Comparison of ENCODE assay signal across 12 cellular contexts in genomic region chr22:29751139-29751538, GRCh38. TPM values are rescaled to one million over a fixed set of nuclear protein-coding genes. Genes with fewer than 3 reads are reported as not detected.
DNase-seq lines count a peak whose midpoint lies in the region; ATAC-seq, FAIRE-seq and TF ChIP-seq lines count a peak whose summit lies in the region.
"Had no signal": no experiment of that assay in that cellular context is flagged by ENCODE, and none has a peak within 500 bp of the region (broad histone marks: within the 10 kb centered on the region; RNA-seq: fewer than 3 reads in every experiment).

No MANE protein-coding gene starts in this region.

- POLR2A ChIA-PET in K562 (lab: Yijun Ruan, JAX) (interaction anchor here (0.6 to 1.1 kb wide), 3 partner anchors 10 to 12 kb away, joined by 3 to 4 read pairs (median 4); no protein-coding TSS in a partner anchor), WTC11 (lab: Charles Lee) (no interaction called here)

- no peak overlapping the region for H3K27ac Mint-ChIP-seq in WTC11

- peak overlapping the region; percentile 22 to 26; a peak in 2 of 4 replicates for H3K9ac ChIP-seq in K562 (ENCODE audit: insufficient read depth in 1 of 2, low read depth in 2 of 2, low read length in 2 of 2)

- H3K4me3 Mint-ChIP-seq in WTC11, result no peak overlapping the region
- H3K4me3 Mint-ChIP-seq: naive B cell had no signal

- H3K36me3 Mint-ChIP-seq in WTC11, result no peaks in the 10 kb centered on the region

- WGBS in K562 (ENCODE audit: insufficient coverage, low coverage, missing lambda C conversion rate), result 11% methylated on average over 4 of the region's 5 CpGs
- WGBS in psoas muscle, 3 donors, result 65 to 77% (median 67%) methylated on average over 5 of the region's 5 CpGs

- H3K4me1 Mint-ChIP-seq in WTC11, result no peaks in the 10 kb centered on the region

- H3K4me2 ChIP-seq in K562 (ENCODE audit: insufficient read depth, low read length), result no peak overlapping the region

- TF ChIP-seq EP300 in K562 (IDR thresholded peaks at IDR 0.05; ENCODE audit: low read length), result no peak

- H3K36me3 ChIP-seq in K562 (ENCODE audit: control insufficient read depth, insufficient read depth, low read length) (no peaks in the 10 kb centered on the region), upper lobe of right lung (peaks cover 19% of the 10 kb centered on the region), psoas muscle (ENCODE audit: insufficient read depth in 1 of 2, low read depth in 1 of 2) (peaks cover 0 to 43% of the 10 kb centered on the region in 2 donors)

- H3K9me3 Mint-ChIP-seq in WTC11, result no peaks in the 10 kb centered on the region
- H3K9me3 Mint-ChIP-seq: naive B cell had no signal

- H3K9me3 ChIP-seq in K562 (replicated peaks; ENCODE audit: control insufficient read depth, insufficient read depth, low read depth, low read length), result no peaks in the 10 kb centered on the region
- no peaks in the 10 kb centered on the region for H3K9me3 ChIP-seq in upper lobe of right lung
- no peaks in the 10 kb centered on the region for H3K9me3 ChIP-seq in psoas muscle

- BruUV-seq in K562 (replicated peaks; lab: Mats Ljungman, UMichigan), result no TSS peak

- H2AFZ ChIP-seq in K562 (ENCODE audit: low read depth, low read length), result peak overlapping the region; percentile 48; the same call in 1 of the 2 replicates

- intact Hi-C loops in K562 (cut with micrococcal nuclease), result no loop called here
- intact Hi-C loops in upper lobe of right lung (cut with DNase I), result no loop called here
- intact Hi-C loops in psoas muscle (cut with DNase I), result no loop called here

- no peak for TF ChIP-seq CTCF in K562 (IDR thresholded peaks at IDR 0.05 in 2 of 3, conservative IDR thresholded peaks at IDR 0.05 in 1 of 3; ENCODE audit: insufficient read depth in 2 of 3, low read depth in 1 of 3, low read length in 3 of 3)
- TF ChIP-seq CTCF in upper lobe of right lung (IDR thresholded peaks at IDR 0.05), result no peak
- no peak for TF ChIP-seq CTCF in psoas muscle (IDR thresholded peaks at IDR 0.05)
- no peak for TF ChIP-seq CTCF in WTC11 (IDR thresholded peaks at IDR 0.05)

- H3K27ac ChIP-seq in K562 (ENCODE audit: extremely low read depth, low read depth, low read length) (peak overlapping the region; percentile 46), upper lobe of right lung (no peak overlapping the region), psoas muscle (no peak overlapping the region)
- H3K27ac ChIP-seq: VCaP had no signal

- no peak for TF ChIP-seq POLR2A in K562 (conservative IDR thresholded peaks at IDR 0.05)

- peak; percentile 67 for FAIRE-seq in K562 (lab: Jason Lieb, UNC)

- H3K9me1 ChIP-seq in K562 (ENCODE audit: control insufficient read depth, insufficient read depth, low read length), result no peaks in the 10 kb centered on the region

- H3K27me3 ChIP-seq in K562 (ENCODE audit: control insufficient read depth in 2 of 2, insufficient read depth in 2 of 2, low read length in 2 of 2) (no peaks in the 10 kb centered on the region), upper lobe of right lung (no peaks in the 10 kb centered on the region), psoas muscle (ENCODE audit: insufficient read depth in 3 of 3, low read length in 2 of 3) (no peaks in the 10 kb centered on the region)

- H3K4me3 ChIP-seq in K562 (no peak overlapping the region), upper lobe of right lung (no peak overlapping the region), psoas muscle (no peak overlapping the region)
- H3K4me3 ChIP-seq: skin epidermis had no signal

- no peak for TF ChIP-seq RAD21 in K562 (CRISPR knock-in tag; conservative IDR thresholded peaks at IDR 0.05 in 1 of 2, IDR thresholded peaks at IDR 0.05 in 1 of 2)

- ATAC-seq in K562 (peak; percentile 73), upper lobe of right lung (peak; percentile 76), HG03280 (IDR thresholded peaks at IDR 0.05; ENCODE audit: unreplicated experiment) (no peak), psoas muscle (no peak), WTC11 (no peak)

- no peaks in the 10 kb centered on the region for H3K27me3 Mint-ChIP-seq in WTC11 (ENCODE audit: low read depth)
- H3K27me3 Mint-ChIP-seq: naive B cell had no signal

- peaks cover 5 to 11% of the 10 kb centered on the region in 2 experiments; a peak in 4 of 5 replicates for H3K4me1 ChIP-seq in K562 (replicated peaks in 1 of 2; ENCODE audit: control insufficient read depth in 2 of 2, insufficient read depth in 2 of 2, low read length in 2 of 2)
- peaks cover 2% of the 10 kb centered on the region for H3K4me1 ChIP-seq in upper lobe of right lung
- peaks cover 22% of the 10 kb centered on the region for H3K4me1 ChIP-seq in psoas muscle

- no peaks in the 10 kb centered on the region for H3K79me2 ChIP-seq in K562 (ENCODE audit: control insufficient read depth, insufficient read depth, low read length)

- in situ Hi-C loops in K562 (cut with MboI), result no loop called here

- CTCF ChIA-PET in K562 (lab: Yijun Ruan, JAX; ENCODE audit: low intra/inter-chr PET ratio) (no interaction called here), WTC11 (lab: Charles Lee) (no interaction called here)

- DNase-seq in stimulated activated CD4-positive, alpha-beta T cell treated with anti-CD3 and anti-CD28 coated beads, Interleukin-15, amount 100 ng/mL, for 24 hours, result peak; percentile 22
- DNase-seq in stimulated activated CD4-positive, alpha-beta T cell treated with anti-CD3 and anti-CD28 coated beads, Interleukin-2, amount 100 ng/mL, for 24 hours, result no peak
- DNase-seq in SIG-M5 (lab: John Stamatoyannopoulos, UW), result peak; percentile 76
- peak in 1 of 4 experiments; percentile 55 for DNase-seq in K562 (ENCODE audit: extremely low read depth in 1 of 4, low spot score in 3 of 4)
- no peak for DNase-seq in upper lobe of right lung
- no peak for DNase-seq in psoas muscle
- no peak for DNase-seq in WTC11 (ENCODE audit: low spot score)
- DNase-seq: naive B cell, NCI-H1092 treated with DMSO at 0.1 percent for 48 hours had no signal

- H4K20me1 ChIP-seq in K562 (replicated peaks; ENCODE audit: control insufficient read depth, insufficient read depth, low read length), result no peaks in the 10 kb centered on the region

RNA-seq across cellular contexts. Expression of gene ZMAT5, which starts 15.7 kb away (rescaled TPM):
- total RNA-seq in K562 (2011; cell fraction: chromatin; rRNA removed; ENCODE audit: low replicate concordance), result 3.0 and 5.9 TPM in 2 replicates
- 4.9 and 6.5 TPM in 2 replicates for total RNA-seq in K562 (2011; cell fraction: nucleolus; rRNA removed)
- total RNA-seq in K562 (2011; cell fraction: nucleoplasm; rRNA removed), result 5.4 and 7.4 TPM in 2 replicates
- total RNA-seq in K562 (2014; rRNA removed) (16.8 and 18.4 TPM in 2 replicates), K562 (2014; rRNA removed; fragmentation: Illumina TruSeq; extraction: Trizol) (4.9 and 5.8 TPM in 2 replicates), K562 (2015; rRNA removed; fragmentation: Illumina TruSeq; extraction: Trizol) (11.2 and 11.9 TPM in 2 replicates), K562 (2021) (15.2 and 18.2 TPM in 2 replicates), upper lobe of right lung (16.8 TPM), psoas muscle (10 to 100 TPM; 12.1 to 32.0 (median 21.8) TPM), WTC11 (2021) (13.4 to 17.3 TPM (median 17.2 TPM) in 3 replicates)
- polyA plus RNA-seq in K562 (2011; rRNA removed) (11.9 and 15.5 TPM in 2 replicates), K562 (2014; fragmentation: Illumina TruSeq; extraction: Trizol) (15.3 and 19.2 TPM in 2 replicates), K562 (2014; fragmentation: Nextera tagmentation; extraction: Ambion mirVana) (10 to 100 TPM in 1 of 2 experiments, 1 to 10 TPM in 1; 2.0 to 10.2 TPM), K562 (2014; rRNA removed) (20.3 and 25.2 TPM in 2 replicates), psoas muscle (10 to 100 TPM; 27.6 to 46.1 (median 38.0) TPM)
- 19.7 and 37.7 TPM in 2 replicates for polyA plus RNA-seq in K562 (2011; cell fraction: cytosol; rRNA removed)
- 6.1 and 7.3 TPM in 2 replicates for polyA plus RNA-seq in K562 (2011; cell fraction: nucleus; rRNA removed)
- 14.4 and 25.5 TPM in 2 replicates for polyA plus RNA-seq in K562 (2012)
- polyA minus RNA-seq in K562 (2011; rRNA and poly(A)+ RNA removed), result 2.2 and 4.1 TPM in 2 replicates
- polyA minus RNA-seq in K562 (2011; cell fraction: cytosol; rRNA and poly(A)+ RNA removed), result 1.4 and 4.5 TPM in 2 replicates
- polyA minus RNA-seq in K562 (2011; cell fraction: nucleus; rRNA and poly(A)+ RNA removed), result 1.3 and 2.7 TPM in 2 replicates

RNA-seq across cellular contexts. Expression of gene UQCR10, which starts 16.0 kb away (rescaled TPM):
- total RNA-seq in K562 (2011; cell fraction: chromatin; rRNA removed; ENCODE audit: low replicate concordance), result 12.0 and 23.9 TPM in 2 replicates
- 50.0 and 78.2 TPM in 2 replicates for total RNA-seq in K562 (2011; cell fraction: nucleolus; rRNA removed)
- total RNA-seq in K562 (2011; cell fraction: nucleoplasm; rRNA removed), result 41.6 and 44.7 TPM in 2 replicates
- total RNA-seq in K562 (2014; rRNA removed), result 163 and 185 TPM in 2 replicates
- total RNA-seq in K562 (2014; rRNA removed; fragmentation: Illumina TruSeq; extraction: Trizol), result 90.3 and 128 TPM in 2 replicates
- 232 and 248 TPM in 2 replicates for total RNA-seq in K562 (2015; rRNA removed; fragmentation: Illumina TruSeq; extraction: Trizol)
- total RNA-seq in K562 (2021), result 149 and 161 TPM in 2 replicates
- 149 and 226 TPM in 2 replicates for polyA plus RNA-seq in K562 (2011; rRNA removed)
- polyA plus RNA-seq in K562 (2011; cell fraction: cytosol; rRNA removed), result 237 and 307 TPM in 2 replicates
- polyA plus RNA-seq in K562 (2011; cell fraction: nucleus; rRNA removed), result 98.1 and 122 TPM in 2 replicates
- 117 and 225 TPM in 2 replicates for polyA plus RNA-seq in K562 (2012)
- polyA plus RNA-seq in K562 (2014; fragmentation: Illumina TruSeq; extraction: Trizol), result 203 and 231 TPM in 2 replicates
- 100 to 1,000 TPM; 785 to 903 TPM for polyA plus RNA-seq in K562 (2014; fragmentation: Nextera tagmentation; extraction: Ambion mirVana)
- polyA plus RNA-seq in K562 (2014; rRNA removed), result 136 and 159 TPM in 2 replicates
- polyA minus RNA-seq in K562 (2011; rRNA and poly(A)+ RNA removed), result 52.0 and 72.4 TPM in 2 replicates
- polyA minus RNA-seq in K562 (2011; cell fraction: cytosol; rRNA and poly(A)+ RNA removed), result 67.5 and 71.5 TPM in 2 replicates
- 26.8 and 64.8 TPM in 2 replicates for polyA minus RNA-seq in K562 (2011; cell fraction: nucleus; rRNA and poly(A)+ RNA removed)
- total RNA-seq in upper lobe of right lung, result 86.3 TPM
- total RNA-seq in psoas muscle, result 100 to 1,000 TPM; 247 to 422 (median 337) TPM
- 100 to 1,000 TPM; 411 to 533 (median 483) TPM for polyA plus RNA-seq in psoas muscle
- total RNA-seq in WTC11 (2021), result 119 to 140 TPM (median 131 TPM) in 3 replicates

RNA-seq across cellular contexts. Expression of gene CABP7, which starts 31.3 kb away (rescaled TPM):
- not detected in 2 replicates for total RNA-seq in K562 (2011; cell fraction: chromatin; rRNA removed; ENCODE audit: low replicate concordance)
- total RNA-seq in K562 (2011; cell fraction: nucleolus; rRNA removed), result not detected in 2 replicates
- not detected in 2 replicates for total RNA-seq in K562 (2011; cell fraction: nucleoplasm; rRNA removed)
- total RNA-seq in K562 (2014; rRNA removed), result not detected in 2 replicates
- not detected in 2 replicates for total RNA-seq in K562 (2014; rRNA removed; fragmentation: Illumina TruSeq; extraction: Trizol)
- total RNA-seq in K562 (2015; rRNA removed; fragmentation: Illumina TruSeq; extraction: Trizol), result not detected in 2 replicates
- total RNA-seq in K562 (2021), result not detected in 2 replicates
- not detected in 2 replicates for polyA plus RNA-seq in K562 (2011; rRNA removed)
- polyA plus RNA-seq in K562 (2011; cell fraction: cytosol; rRNA removed), result 0.01 TPM in 1 of 2 replicates, not detected in the other
- polyA plus RNA-seq in K562 (2011; cell fraction: nucleus; rRNA removed), result 0.06 TPM in 1 of 2 replicates, not detected in the other
- 0.05 TPM in 1 of 2 replicates, not detected in the other for polyA plus RNA-seq in K562 (2012)
- not detected in 2 replicates for polyA plus RNA-seq in K562 (2014; fragmentation: Illumina TruSeq; extraction: Trizol)
- not detected for polyA plus RNA-seq in K562 (2014; fragmentation: Nextera tagmentation; extraction: Ambion mirVana)
- not detected in 2 replicates for polyA plus RNA-seq in K562 (2014; rRNA removed)
- polyA minus RNA-seq in K562 (2011; rRNA and poly(A)+ RNA removed), result not detected in 2 replicates
- polyA minus RNA-seq in K562 (2011; cell fraction: cytosol; rRNA and poly(A)+ RNA removed), result not detected in 2 replicates
- polyA minus RNA-seq in K562 (2011; cell fraction: nucleus; rRNA and poly(A)+ RNA removed), result not detected in 2 replicates
- total RNA-seq in upper lobe of right lung, result not detected
- not detected for total RNA-seq in psoas muscle
- polyA plus RNA-seq in psoas muscle, result under 1 TPM; 0.03 to 0.07 (median 0.04) TPM
- 0.11 to 0.17 TPM in 2 of 3 replicates, not detected in the other for total RNA-seq in WTC11 (2021)

Comparison
In these comparisons a context has a peak if more than half of its experiments do, and no peak if none do; other contexts are left out.
1. DNase-seq: peak in stimulated activated CD4-positive, alpha-beta T cell treated with anti-CD3 and anti-CD28 coated beads, Interleukin-15, amount 100 ng/mL, for 24 hours (single experiment) and SIG-M5 (single experiment); none in stimulated activated CD4-positive, alpha-beta T cell treated with anti-CD3 and anti-CD28 coated beads, Interleukin-2, amount 100 ng/mL, for 24 hours (0 of 2), upper lobe of right lung (single experiment), psoas muscle (0 of 2) and WTC11 (single experiment).
2. ATAC-seq: peak in K562 (single experiment) and upper lobe of right lung (single experiment); none in HG03280 (single experiment), psoas muscle (0 of 4) and WTC11 (single experiment).